Comparison of ENCODE assay signal across 8 cellular contexts in the genomic region with DNA sequence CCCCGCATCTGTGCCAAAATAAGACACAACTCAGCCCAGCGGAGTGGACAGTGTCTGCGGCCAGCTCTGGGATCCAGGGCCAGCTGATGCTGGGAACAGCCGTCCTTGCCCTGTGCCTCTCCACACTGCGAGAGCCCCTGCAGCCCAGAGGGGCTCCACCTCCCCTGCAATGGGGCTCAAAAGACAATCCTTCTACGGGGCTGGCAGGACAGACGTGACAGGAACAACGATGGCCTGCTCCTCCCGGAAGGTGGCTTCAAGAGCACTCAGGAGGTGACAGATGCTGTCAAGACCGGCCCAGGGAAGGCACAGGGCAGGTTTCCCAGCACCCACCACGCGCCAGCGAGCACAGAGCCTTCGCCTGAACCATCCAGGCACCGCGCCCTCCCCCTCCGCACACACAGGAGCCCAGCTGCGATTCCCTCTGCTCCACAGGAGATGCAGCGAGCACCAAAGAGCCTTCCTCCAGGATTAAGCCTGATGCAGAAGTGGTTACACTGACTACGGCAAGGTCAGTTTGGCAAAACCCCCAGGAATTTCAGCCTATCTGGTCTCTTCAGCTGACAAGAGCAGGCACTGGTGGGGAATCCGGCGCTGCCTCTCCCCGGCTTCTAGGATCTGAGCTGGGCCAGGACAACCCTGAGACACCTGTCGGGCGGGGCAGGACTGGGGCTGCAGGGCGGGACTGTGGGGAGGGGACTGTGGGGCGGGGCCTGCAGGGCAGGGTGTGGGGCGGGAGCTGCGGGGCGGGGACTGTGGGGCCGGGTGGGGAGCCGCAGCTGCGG.
A peak's percentile ranks its signal among the peaks of the same experiment; 100 is the strongest.
DNase-seq lines count a peak whose midpoint lies in the region; ATAC-seq, FAIRE-seq and TF ChIP-seq lines count a peak whose summit lies in the region.

No MANE protein-coding gene starts in this region.

- no peak for TF ChIP-seq EP300 in GM12878 (IDR thresholded peaks at IDR 0.05; ENCODE audit: borderline replicate concordance in 1 of 2, control insufficient read depth in 1 of 2, low read depth in 2 of 2, low read length in 2 of 2)

- H3K9me3 Mint-ChIP-seq in CD8-positive, alpha-beta memory T cell = no peaks in the 10 kb centered on the region

- RAD21 ChIA-PET in GM12878 (lab: Charles Lee; ENCODE audit: unreplicated experiment) = no interaction called here

- H3K79me2 ChIP-seq in GM12878 (ENCODE audit: control insufficient read depth, insufficient read depth, low read length) = peaks cover 95% of the 10 kb centered on the region

- H3K9me3 ChIP-seq in CD8-positive, alpha-beta memory T cell (ENCODE audit: low read length) = no peaks in the 10 kb centered on the region
- H3K9me3 ChIP-seq in GM12878 (replicated peaks; ENCODE audit: control insufficient read depth, insufficient read depth, low read length) (no peaks in the 10 kb centered on the region), tibial artery (no peaks in the 10 kb centered on the region)

- H3K27ac ChIP-seq in CD8-positive, alpha-beta memory T cell (ENCODE audit: low read depth, low read length) = peak overlapping the region; percentile 27
- peak overlapping the region; percentile 76 for H3K27ac ChIP-seq in GM12878 (ENCODE audit: control insufficient read depth, insufficient read depth)
- H3K27ac ChIP-seq in tibial artery = peak overlapping the region; percentile 70 to 81

- peaks cover 95% of the 10 kb centered on the region for H3K4me1 ChIP-seq in CD8-positive, alpha-beta memory T cell (ENCODE audit: insufficient read depth, low read length)
- H3K4me1 ChIP-seq in GM12878 (ENCODE audit: control insufficient read depth, insufficient read depth, low read length) (peaks cover 75% of the 10 kb centered on the region), tibial artery (peaks cover 13 to 97% (median 72%) of the 10 kb centered on the region in 4 donors)

- no peak; the same call in 1 of the 2 replicates for TF ChIP-seq POLR2A in GM12878 (IDR thresholded peaks at IDR 0.05; ENCODE audit: low read depth, low read length)

- peaks cover 84 to 99% (median 92%) of the 10 kb centered on the region in 3 donors for H3K4me1 Mint-ChIP-seq in CD8-positive, alpha-beta memory T cell

- H3K9ac ChIP-seq in GM12878 (ENCODE audit: control insufficient read depth, insufficient read depth, low read length) = no peak overlapping the region

- TF ChIP-seq RAD21 in GM12878 (IDR thresholded peaks at IDR 0.05; ENCODE audit: insufficient read depth, low read depth, low read length) = no peak

- no peak for FAIRE-seq in GM12878 (lab: Jason Lieb, UNC)

- TF ChIP-seq CTCF in GM12878 (IDR thresholded peaks at IDR 0.05 in 2 of 3, conservative IDR thresholded peaks at IDR 0.05 in 1 of 3; ENCODE audit: control insufficient read depth in 2 of 3, extremely low read depth in 1 of 3, insufficient read depth in 1 of 3, low read depth in 3 of 3, low read length in 3 of 3) = no peak
- no peak for TF ChIP-seq CTCF in tibial artery (IDR thresholded peaks at IDR 0.05)

- H3K27ac Mint-ChIP-seq in CD8-positive, alpha-beta memory T cell = peak overlapping the region in 7 of 8 donors; percentile 26 to 99 (median 56)

- POLR2A ChIA-PET in CD8-positive, alpha-beta memory T cell (lab: Charles Lee) = interaction anchor here (0.7 to 1.1 kb wide), 2 partner anchors 12 to 18 kb away, joined by 3 read pairs; no protein-coding TSS in a partner anchor
- POLR2A ChIA-PET in GM12878 (lab: Charles Lee) = no interaction called here

- peak overlapping the region; percentile 74 for H3K4me2 ChIP-seq in GM12878 (ENCODE audit: control insufficient read depth, insufficient read depth)

- H3K36me3 ChIP-seq in CD8-positive, alpha-beta memory T cell (ENCODE audit: insufficient read depth, low read length) = no peaks in the 10 kb centered on the region
- H3K36me3 ChIP-seq in GM12878 (ENCODE audit: control insufficient read depth in 2 of 2, insufficient read depth in 2 of 2, low read length in 1 of 2) = peaks cover 7 to 12% of the 10 kb centered on the region in 2 experiments; a peak in 3 of 4 replicates
- peaks cover 0 to under 1% (median 0%) of the 10 kb centered on the region in 3 donors for H3K36me3 ChIP-seq in tibial artery

- H3K36me3 Mint-ChIP-seq in CD8-positive, alpha-beta memory T cell = peaks cover 0 to 24% (median 0%) of the 10 kb centered on the region in 3 donors

- H3K27me3 ChIP-seq in CD8-positive, alpha-beta memory T cell (ENCODE audit: insufficient read depth, low read length, poor library complexity, severe bottlenecking) = no peaks in the 10 kb centered on the region
- no peaks in the 10 kb centered on the region for H3K27me3 ChIP-seq in GM12878 (replicated peaks in 1 of 2; ENCODE audit: control insufficient read depth in 2 of 2, insufficient read depth in 2 of 2, low read length in 1 of 2)
- H3K27me3 ChIP-seq in tibial artery = no peaks in the 10 kb centered on the region

- CTCF ChIA-PET in CD8-positive, alpha-beta memory T cell (lab: Charles Lee) = no interaction called here
- CTCF ChIA-PET in GM12878 (lab: Yijun Ruan, JAX) = no interaction called here

- H3K4me3 Mint-ChIP-seq in CD8-positive, alpha-beta memory T cell = peak overlapping the region in 4 of 7 donors; percentile 23 to 88 (median 56)

- in situ Hi-C loops in GM12878 (cut with MboI) = no loop called here

- DNase-seq in CD8-positive, alpha-beta memory T cell = no peak
- DNase-seq in NCI-H146 (lab: John Stamatoyannopoulos, UW) = peak; percentile 40
- no peak for DNase-seq in GM12878 (ENCODE audit: low read depth, low spot score)
- DNase-seq in left kidney (ENCODE audit: low read depth, low spot score) = peak; percentile 87
- no peak for DNase-seq in tibial artery
- DNase-seq in putamen (ENCODE audit: low spot score) = no peak
- DNase-seq in CD1c-positive myeloid dendritic cell (ENCODE audit: extremely low spot score) = no peak
- DNase-seq in OCI-M2 (lab: John Stamatoyannopoulos, UW; ENCODE audit: unreplicated experiment) = no peak

- ATAC-seq in GM12878 = no peak

- H2AFZ ChIP-seq in GM12878 (ENCODE audit: control insufficient read depth, low read depth, low read length) = no peak overlapping the region

- SMC1A ChIA-PET in GM12878 (lab: Charles Lee; ENCODE audit: uncharacterized antibody, unreplicated experiment) = no interaction called here

- WGBS in GM12878 (ENCODE audit: insufficient coverage, insufficient replicate concordance, low lambda C conversion rate, missing lambda C conversion rate) = 76% methylated on average over 22 of the region's 33 CpGs

- H3K4me3 ChIP-seq in CD8-positive, alpha-beta memory T cell (ENCODE audit: low read length) = no peak overlapping the region
- H3K4me3 ChIP-seq in GM12878 = no peak overlapping the region
- peak overlapping the region; percentile 35 for H3K4me3 ChIP-seq in tibial artery

- peaks cover 18% of the 10 kb centered on the region for H4K20me1 ChIP-seq in GM12878 (ENCODE audit: control insufficient read depth, insufficient read depth)

- intact Hi-C loops in GM12878 (cut with micrococcal nuclease; ENCODE audit: unreplicated experiment) = loop anchor here (5.0 kb wide), 1 partner anchor 41 kb away; no protein-coding TSS in a partner anchor
- intact Hi-C loops in tibial artery (cut with DNase I; ENCODE audit: low total_unique reads) = no loop called here

- peaks cover 0 to 2% of the 10 kb centered on the region in 2 donors for H3K27me3 Mint-ChIP-seq in CD8-positive, alpha-beta memory T cell

- no TSS peak for BruUV-seq in GM12878 (replicated peaks; lab: Mats Ljungman, UMichigan)

TF ChIP-seq in GM12878, 131 proteins besides CTCF, POLR2A, EP300 and RAD21:
- TF ChIP-seq ZSCAN29 (IDR thresholded peaks at IDR 0.05) = no peak
- TF ChIP-seq TCF7 (IDR thresholded peaks at IDR 0.05; ENCODE audit: borderline replicate concordance) = no peak
- no peak for TF ChIP-seq NFXL1 (IDR thresholded peaks at IDR 0.05; ENCODE audit: borderline replicate concordance)
- TF ChIP-seq ZNF274 (IDR thresholded peaks at IDR 0.05; ENCODE audit: insufficient read depth, insufficient read length) = no peak

Comparison
In these comparisons a context has a peak if more than half of its experiments do, and no peak if none do; other contexts are left out.
1. DNase-seq: peak in NCI-H146 (single experiment) and left kidney (single experiment); none in CD8-positive, alpha-beta memory T cell (0 of 5), GM12878 (single experiment), tibial artery (0 of 2), putamen (single experiment), CD1c-positive myeloid dendritic cell (single experiment) and OCI-M2 (single experiment).
2. H3K4me3 ChIP-seq: peak in tibial artery (2 of 2); none in CD8-positive, alpha-beta memory T cell (single experiment) and GM12878 (single experiment).
3. Peak in every context shown above with its lines, with median percentiles within 50 percentile points of each other: H3K27ac ChIP-seq.